In the genomic region with DNA sequence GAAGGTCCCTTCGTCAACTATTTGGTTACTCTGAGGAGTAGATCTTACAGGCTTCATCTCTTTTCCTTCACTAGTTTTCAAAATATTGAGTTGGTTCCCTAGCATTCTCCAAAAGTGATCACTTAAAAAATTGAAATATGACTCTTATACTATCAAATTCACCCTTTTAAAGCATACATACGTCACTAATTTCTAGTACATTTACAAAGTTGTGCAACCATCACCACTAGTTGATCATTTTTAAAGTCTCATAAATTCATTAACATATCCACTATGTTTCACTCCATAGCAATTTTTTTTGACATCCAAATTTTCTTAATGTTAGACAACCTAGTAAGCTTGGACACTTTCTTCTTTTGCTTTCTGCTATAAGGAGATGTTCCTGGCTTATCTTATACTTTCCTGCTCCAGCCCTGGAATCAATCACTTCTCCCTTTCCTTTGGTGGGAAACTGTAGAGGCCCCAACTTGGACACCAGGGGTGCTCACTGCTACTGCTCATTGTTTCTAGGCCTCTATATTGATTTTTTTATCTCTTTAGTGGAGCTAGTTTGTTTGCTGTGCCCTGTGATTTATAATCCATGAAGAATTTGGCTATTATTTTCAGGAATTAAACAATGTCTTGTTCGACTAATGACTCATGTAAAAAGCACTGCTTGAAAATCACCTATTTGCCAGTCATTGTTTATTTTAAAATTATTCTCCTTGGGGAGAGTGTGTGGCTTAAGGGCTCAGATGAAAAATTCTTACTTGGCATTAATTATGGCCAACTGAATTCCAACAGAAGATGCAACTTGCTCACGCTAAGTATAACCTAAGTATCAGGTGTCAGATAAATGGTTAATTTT, we compare ENCODE assay signal across 8 cellular contexts. TPM values are rescaled to one million over a fixed set of nuclear protein-coding genes. Genes with fewer than 3 reads are reported as not detected.
DNase-seq lines count a peak whose midpoint lies in the region; ATAC-seq, FAIRE-seq and TF ChIP-seq lines count a peak whose summit lies in the region.

No MANE protein-coding gene starts in this region.

- peak overlapping the region; percentile 80 for H2BK5ac ChIP-seq in IMR-90 (ENCODE audit: low read depth, low read length, poor library complexity, severe bottlenecking)

- 80% methylated on average over 1 of the region's 4 CpGs; no CpG with 5 or more reads in 1 of the 2 experiments for WGBS in IMR-90 (ENCODE audit: extremely low coverage in 2 of 2, insufficient read length in 1 of 2), 2 experiments

- no peaks in the 10 kb centered on the region for H3K27me3 Mint-ChIP-seq in CD4-positive, alpha-beta T cell
- H3K27me3 Mint-ChIP-seq in progenitor cell of endocrine pancreas: no peaks in the 10 kb centered on the region

- H2BK120ac ChIP-seq in IMR-90 (ENCODE audit: low read depth, low read length): no peak overlapping the region

- peak overlapping the region; percentile 97 for H3K4me2 ChIP-seq in IMR-90 (ENCODE audit: low read depth, low read length)

- no peaks in the 10 kb centered on the region for H3K9me3 Mint-ChIP-seq in CD4-positive, alpha-beta T cell
- no peaks in the 10 kb centered on the region for H3K9me3 Mint-ChIP-seq in progenitor cell of endocrine pancreas (ENCODE audit: low read depth)

- no peak overlapping the region for H2AK5ac ChIP-seq in IMR-90 (ENCODE audit: low read depth, low read length)

- TF ChIP-seq POLR2A in IMR-90 (IDR thresholded peaks at IDR 0.05; ENCODE audit: low read depth, low read length): no peak

- H2AFZ ChIP-seq in IMR-90 (replicated peaks; ENCODE audit: low read length, poor library complexity): no peak overlapping the region

- CTCF ChIA-PET in CD4-positive, alpha-beta T cell (lab: Charles Lee): interaction anchor here (0.6 to 1.1 kb wide), 3 partner anchors 49 to 91 kb away, joined by 3 to 5 read pairs (median 3); a partner anchor contains a TSS
- CTCF ChIA-PET in IMR-90 (lab: Yijun Ruan, JAX): interaction anchor here (1.1 kb wide), 1 partner anchor 45 kb away, joined by 4 read pairs; no protein-coding TSS in a partner anchor

- peaks cover 3% of the 10 kb centered on the region; the same call in 1 of the 2 replicates for H4K20me1 ChIP-seq in IMR-90 (ENCODE audit: insufficient read depth, low read length)

- peaks cover 1% of the 10 kb centered on the region for H3K36me3 Mint-ChIP-seq in CD4-positive, alpha-beta T cell (ENCODE audit: low read depth)
- H3K36me3 Mint-ChIP-seq in progenitor cell of endocrine pancreas (ENCODE audit: insufficient read depth): no peaks in the 10 kb centered on the region

- no peak overlapping the region for H2AK9ac ChIP-seq in IMR-90 (replicated peaks; ENCODE audit: low read depth, low read length, poor library complexity)

- no peaks in the 10 kb centered on the region for H3K9me1 ChIP-seq in IMR-90 (ENCODE audit: insufficient read depth, low read length)

- POLR2A ChIA-PET in CD4-positive, alpha-beta T cell (lab: Charles Lee): interaction anchor here (0.9 to 1.2 kb wide), 3 partner anchors 91 to 120 kb away, joined by 3 to 10 read pairs (median 4); a partner anchor contains a TSS
- POLR2A ChIA-PET in IMR-90 (lab: Charles Lee; ENCODE audit: unreplicated experiment): no interaction called here

- FAIRE-seq in D721Med (lab: Jason Lieb, UNC): no peak

- intact Hi-C loops in CD4-positive, alpha-beta T cell (cut with DNase I, micrococcal nuclease): loop anchor here in 1 of 2 experiments (10.0 kb wide), 1 partner anchor 361 kb away; a partner anchor contains a TSS
- intact Hi-C loops in IMR-90 (cut with micrococcal nuclease): no loop called here
- intact Hi-C loops in colonic mucosa (cut with DNase I): no loop called here

- H3K79me1 ChIP-seq in IMR-90 (ENCODE audit: low read depth in 1 of 2, low read length in 2 of 2): no peaks in the 10 kb centered on the region

- H3K56ac ChIP-seq in IMR-90 (ENCODE audit: extremely low read depth, insufficient read depth, low read length): peak overlapping the region; percentile 63; the same call in 1 of the 2 replicates

- 0 out of 2 replicates have a peak overlapping the region, but pooled peaks have one; percentile 36 for H4K91ac ChIP-seq in IMR-90 (ENCODE audit: insufficient read depth, low read depth, low read length)

- TF ChIP-seq RAD21 in IMR-90 (IDR thresholded peaks at IDR 0.05; ENCODE audit: low read length): no peak

- no peak overlapping the region for H3K27ac ChIP-seq in CD4-positive, alpha-beta T cell (ENCODE audit: low read depth, low read length)
- H3K27ac ChIP-seq in IMR-90 (ENCODE audit: insufficient read depth, low read length) (peak overlapping the region; percentile 24; the same call in 1 of the 2 replicates), colonic mucosa (peak overlapping the region; percentile 96)

- no peak overlapping the region for H2BK15ac ChIP-seq in IMR-90 (ENCODE audit: low read depth, low read length)

- no peak for TF ChIP-seq CTCF in CD4-positive, alpha-beta T cell (IDR thresholded peaks at IDR 0.05)
- TF ChIP-seq CTCF in IMR-90 (conservative IDR thresholded peaks at IDR 0.05; ENCODE audit: low read depth, low read length) (no peak), colonic mucosa (IDR thresholded peaks at IDR 0.05) (no peak), progenitor cell of endocrine pancreas (IDR thresholded peaks at IDR 0.05; ENCODE audit: unreplicated experiment) (peak; percentile 57), D721Med (IDR thresholded peaks at IDR 0.05; ENCODE audit: insufficient read depth, missing control alignments) (no peak)

- no peak overlapping the region for H3K18ac ChIP-seq in IMR-90 (ENCODE audit: low read depth, low read length)

- H4K5ac ChIP-seq in IMR-90 (ENCODE audit: low read depth, low read length): 0 out of 2 replicates have a peak overlapping the region, but pooled peaks have one; percentile 30

- no peak overlapping the region for H3K4me3 ChIP-seq in IMR-90 (ENCODE audit: insufficient read depth, low read depth, low read length)
- H3K4me3 ChIP-seq in colonic mucosa: no peak overlapping the region

- no TSS peak for BruUV-seq in IMR-90 (replicated peaks; lab: Mats Ljungman, UMichigan)

- DNase-seq in CD4-positive, alpha-beta T cell: no peak
- DNase-seq in IMR-90 (peak; percentile 54), colonic mucosa (no peak), progenitor cell of endocrine pancreas (ENCODE audit: low spot score, unreplicated experiment) (no peak), NCI-H2107 (lab: John Stamatoyannopoulos, UW) (no peak), NCI-H1048 (lab: John Stamatoyannopoulos, UW) (no peak), D721Med (ENCODE audit: insufficient read length, low spot score) (no peak), T1000 (lab: John Stamatoyannopoulos, UW) (no peak)

- in situ Hi-C loops in IMR-90 (cut with MboI; ENCODE audit: low sequenced_read_pairs): no loop called here

- peak overlapping the region in 1 of 2 experiments; percentile 12; a peak in 1 of 4 replicates for H4K8ac ChIP-seq in IMR-90 (ENCODE audit: low read depth in 2 of 2, low read length in 2 of 2)

- no peak for ATAC-seq in CD4-positive, alpha-beta T cell (ENCODE audit: poor library complexity)
- ATAC-seq in IMR-90 (ENCODE audit: low read depth): no peak

- H3K27ac Mint-ChIP-seq in CD4-positive, alpha-beta T cell: peak overlapping the region; percentile 67
- peak overlapping the region; percentile 89 for H3K27ac Mint-ChIP-seq in progenitor cell of endocrine pancreas

- H3K9ac ChIP-seq in IMR-90 (ENCODE audit: low read depth, low read length) (no peak overlapping the region), colonic mucosa (ENCODE audit: low read depth in 2 of 2, low read length in 2 of 2) (no peak overlapping the region)

- dilution Hi-C loops in IMR-90 (cut with HindIII; ENCODE audit: low sequenced_read_pairs, unreplicated experiment): no loop called here

- H3K36me3 ChIP-seq in IMR-90 (ENCODE audit: control insufficient read depth, insufficient read depth, low read length) (no peaks in the 10 kb centered on the region), colonic mucosa (no peaks in the 10 kb centered on the region)

- H3K4me1 ChIP-seq in IMR-90 (ENCODE audit: control insufficient read depth, insufficient read depth, low read length) (peaks cover 9% of the 10 kb centered on the region), colonic mucosa (peaks cover 7% of the 10 kb centered on the region)

- no peak overlapping the region for H3K23ac ChIP-seq in IMR-90 (ENCODE audit: low read depth, low read length)

- H3K4me1 Mint-ChIP-seq in CD4-positive, alpha-beta T cell (ENCODE audit: low read depth): peaks cover 40% of the 10 kb centered on the region
- peaks cover 46% of the 10 kb centered on the region for H3K4me1 Mint-ChIP-seq in progenitor cell of endocrine pancreas (ENCODE audit: low read depth)

- no peak overlapping the region for H3K4ac ChIP-seq in IMR-90 (ENCODE audit: low read depth, low read length)

- H3K4me3 Mint-ChIP-seq in CD4-positive, alpha-beta T cell: peak overlapping the region; percentile 43
- peak overlapping the region; percentile 49 for H3K4me3 Mint-ChIP-seq in progenitor cell of endocrine pancreas (ENCODE audit: low read depth)

- H3K27me3 ChIP-seq in CD4-positive, alpha-beta T cell (ENCODE audit: control insufficient read depth, insufficient read depth, low read length): no peaks in the 10 kb centered on the region
- H3K27me3 ChIP-seq in IMR-90 (ENCODE audit: control insufficient read depth, insufficient read depth, low read length) (no peaks in the 10 kb centered on the region), colonic mucosa (no peaks in the 10 kb centered on the region)

- H2BK20ac ChIP-seq in IMR-90 (ENCODE audit: low read depth, low read length): no peak overlapping the region

- H3K9me3 ChIP-seq in CD4-positive, alpha-beta T cell (ENCODE audit: control insufficient read depth, low read length): no peaks in the 10 kb centered on the region
- no peaks in the 10 kb centered on the region for H3K9me3 ChIP-seq in IMR-90 (ENCODE audit: control insufficient read depth, insufficient read depth, low read length)
- no peaks in the 10 kb centered on the region for H3K9me3 ChIP-seq in colonic mucosa

- H3K14ac ChIP-seq in IMR-90 (replicated peaks; ENCODE audit: low read depth, low read length): no peak overlapping the region; the same call in 1 of the 2 replicates

TF ChIP-seq in IMR-90, 13 proteins besides CTCF, POLR2A, EP300 and RAD21 (continues in another document):
- TF ChIP-seq SMC3 (IDR thresholded peaks at IDR 0.05; ENCODE audit: low read depth, low read length): no peak
- no peak for TF ChIP-seq CHD1 (IDR thresholded peaks at IDR 0.05; ENCODE audit: low read depth, low read length)
- TF ChIP-seq MAFK (IDR thresholded peaks at IDR 0.05; ENCODE audit: low read depth, low read length): 0 out of 2 replicates have a peak, but pooled peaks have one; percentile 20
- no peak for TF ChIP-seq MXI1 (IDR thresholded peaks at IDR 0.05; ENCODE audit: borderline replicate concordance, low read depth, low read length)
- TF ChIP-seq CEBPB (IDR thresholded peaks at IDR 0.05; ENCODE audit: low read depth, low read length): peak; percentile 57
- peak; percentile 78 for TF ChIP-seq NFE2L2 (IDR thresholded peaks at IDR 0.05; ENCODE audit: low read depth, low read length)

RNA-seq across cellular contexts. Expression of a gene that starts 4.0 kb away (rescaled TPM):
- 10 to 100 TPM; 44.2 to 50.1 TPM for total RNA-seq in CD4-positive, alpha-beta T cell
- total RNA-seq in IMR-90 (2012; rRNA removed) (99.3 and 141 TPM in 2 replicates), colonic mucosa (10 to 100 TPM; 44.0 to 44.4 TPM), progenitor cell of endocrine pancreas (113 and 116 TPM in 2 replicates)
- 12.0 and 16.0 TPM in 2 replicates for polyA plus RNA-seq in IMR-90 (2012; rRNA removed)
- polyA plus RNA-seq in IMR-90 (2012; cell fraction: cytosol; rRNA removed): 3.6 and 5.2 TPM in 2 replicates
- polyA plus RNA-seq in IMR-90 (2012; cell fraction: nucleus; rRNA removed; ENCODE audit: low replicate concordance): 4.1 and 28.6 TPM in 2 replicates
